12 cellular contexts compared by ENCODE assay signal in the genomic region with DNA sequence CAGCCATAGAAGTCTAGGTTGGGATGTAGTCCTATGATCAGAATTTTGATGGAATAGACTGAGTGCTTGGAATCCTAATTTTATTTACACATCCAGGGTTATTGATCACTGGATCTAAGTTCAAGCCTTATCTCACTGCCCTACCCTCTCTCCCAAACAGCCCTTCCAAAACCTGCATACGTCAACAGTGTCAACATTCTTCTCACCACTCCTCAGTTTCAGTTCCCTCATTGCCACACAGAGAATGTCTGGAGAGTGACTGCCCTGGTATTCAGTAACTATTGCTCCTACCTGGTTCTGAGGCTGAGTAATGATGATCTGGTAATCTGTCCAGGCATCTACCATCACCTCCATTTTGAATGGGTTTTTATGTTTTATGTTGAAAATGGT. TPM values are rescaled to one million over a fixed set of nuclear protein-coding genes. Genes with fewer than 3 reads are reported as not detected.
DNase-seq lines count a peak whose midpoint lies in the region; ATAC-seq and TF ChIP-seq lines count a peak whose summit lies in the region.
"Had no signal": no experiment of that assay in that cellular context is flagged by ENCODE, and none has a peak within 500 bp of the region (broad histone marks: within the 10 kb centered on the region; RNA-seq: fewer than 3 reads in every experiment).

No MANE protein-coding gene starts in this region.

- no peak overlapping the region for H2AFZ ChIP-seq in MM.1S (ENCODE audit: low read length)

- H4K20me1 ChIP-seq in MM.1S (ENCODE audit: insufficient read depth, low read length): no peaks in the 10 kb centered on the region

- H3F3A ChIP-seq in MM.1S (ENCODE audit: insufficient read depth, low read length): no peaks in the 10 kb centered on the region

- H3K27me3 Mint-ChIP-seq in progenitor cell of endocrine pancreas: no peaks in the 10 kb centered on the region

- H3K36me3 ChIP-seq in MM.1S (replicated peaks; ENCODE audit: insufficient read depth, low read length) (no peaks in the 10 kb centered on the region), uterus (no peaks in the 10 kb centered on the region)

- H3K27ac ChIP-seq in MM.1S (ENCODE audit: low read length) (peak overlapping the region; percentile 9; the same call in 1 of the 2 replicates), uterus (no peak overlapping the region)

- H3K9me2 ChIP-seq in MM.1S (replicated peaks; ENCODE audit: insufficient read depth, low read length): no peaks in the 10 kb centered on the region

- H3K9me3 ChIP-seq in MM.1S (replicated peaks; ENCODE audit: insufficient read depth, low read length): no peaks in the 10 kb centered on the region
- no peaks in the 10 kb centered on the region for H3K9me3 ChIP-seq in uterus

- no peaks in the 10 kb centered on the region for H3K9me3 Mint-ChIP-seq in progenitor cell of endocrine pancreas (ENCODE audit: low read depth)
- H3K9me3 Mint-ChIP-seq: activated naive CD4-positive, alpha-beta T cell treated with anti-CD3 and anti-CD28 coated beads for 36 hours had no signal

- ATAC-seq in GM18909 (IDR thresholded peaks at IDR 0.05; ENCODE audit: poor library complexity, unreplicated experiment) (peak; percentile 97), HG02759 (IDR thresholded peaks at IDR 0.05; ENCODE audit: unreplicated experiment) (peak; percentile 85), GM21515 (IDR thresholded peaks at IDR 0.05; ENCODE audit: unreplicated experiment) (no peak)

- no peak overlapping the region for H3K4me3 Mint-ChIP-seq in progenitor cell of endocrine pancreas (ENCODE audit: low read depth)
- H3K4me3 Mint-ChIP-seq: activated naive CD4-positive, alpha-beta T cell treated with anti-CD3 and anti-CD28 coated beads for 36 hours had no signal

- intact Hi-C loops in uterus (cut with DNase I; ENCODE audit: low total_unique reads): no loop called here

- H3K4me3 ChIP-seq in MM.1S (ENCODE audit: low read length) (no peak overlapping the region), uterus (no peak overlapping the region)

- H3K27me3 ChIP-seq in MM.1S (replicated peaks; ENCODE audit: insufficient read depth, low read length) (no peaks in the 10 kb centered on the region), uterus (no peaks in the 10 kb centered on the region)

- DNase-seq in MM.1S (peak; percentile 34), progenitor cell of endocrine pancreas (ENCODE audit: low spot score, unreplicated experiment) (no peak), NCI-H748 (lab: John Stamatoyannopoulos, UW; ENCODE audit: unreplicated experiment) (no peak), NCI-H1048 (lab: John Stamatoyannopoulos, UW) (no peak), uterus (no peak)
- DNase-seq: activated CD4-positive, alpha-beta T cell treated with anti-CD3 and anti-CD28 coated beads for 1 hour; activated naive CD4-positive, alpha-beta T cell treated with anti-CD3 and anti-CD28 coated beads for 36 hours; cortex of kidney; Right ventricle myocardium superior had no signal

- H3K36me3 Mint-ChIP-seq in progenitor cell of endocrine pancreas (ENCODE audit: insufficient read depth): no peaks in the 10 kb centered on the region

- no peak for TF ChIP-seq POLR2A in uterus (IDR thresholded peaks at IDR 0.05)

- TF ChIP-seq CTCF in MM.1S (IDR thresholded peaks at IDR 0.05; ENCODE audit: low read length): no peak
- TF ChIP-seq CTCF in progenitor cell of endocrine pancreas (IDR thresholded peaks at IDR 0.05; ENCODE audit: unreplicated experiment): no peak
- no peak for TF ChIP-seq CTCF in uterus (IDR thresholded peaks at IDR 0.05)

- H3K4me1 ChIP-seq in MM.1S (ENCODE audit: low read length) (peaks cover 16% of the 10 kb centered on the region), uterus (no peaks in the 10 kb centered on the region)

- no peak overlapping the region for H3K9ac ChIP-seq in MM.1S (ENCODE audit: low read length)

- H3K4me2 ChIP-seq in MM.1S (ENCODE audit: low read depth, low read length): peak overlapping the region; percentile 4; the same call in 1 of the 2 replicates

- no peaks in the 10 kb centered on the region for H3K79me2 ChIP-seq in MM.1S (ENCODE audit: low read length)

- peaks cover 24% of the 10 kb centered on the region for H3K4me1 Mint-ChIP-seq in progenitor cell of endocrine pancreas (ENCODE audit: low read depth)

- peak overlapping the region; percentile 95 for H3K27ac Mint-ChIP-seq in progenitor cell of endocrine pancreas
- H3K27ac Mint-ChIP-seq: activated naive CD4-positive, alpha-beta T cell treated with anti-CD3 and anti-CD28 coated beads for 36 hours had no signal

RNA-seq across cellular contexts. Expression of a gene that starts 60.0 kb away (rescaled TPM):
- total RNA-seq in progenitor cell of endocrine pancreas (23.6 and 25.3 TPM in 2 replicates), uterus (1 to 10 TPM in 1 of 4 donors, not detected in 3; 1.2 TPM)
- total RNA-seq: activated naive CD4-positive, alpha-beta T cell treated with anti-CD3 and anti-CD28 coated beads for 36 hours; Right ventricle myocardium superior had no signal

Comparison
In these comparisons a context has a peak if more than half of its experiments do, and no peak if none do; other contexts are left out.
1. RNA of a gene that starts 60.0 kb away (total RNA-seq): 23.6 to 25.3 TPM in progenitor cell of endocrine pancreas; 1.2 TPM in uterus; every median in the first group is over 10 times any median in the second.